ENCODE assay signal across 8 cellular contexts in the genomic region with DNA sequence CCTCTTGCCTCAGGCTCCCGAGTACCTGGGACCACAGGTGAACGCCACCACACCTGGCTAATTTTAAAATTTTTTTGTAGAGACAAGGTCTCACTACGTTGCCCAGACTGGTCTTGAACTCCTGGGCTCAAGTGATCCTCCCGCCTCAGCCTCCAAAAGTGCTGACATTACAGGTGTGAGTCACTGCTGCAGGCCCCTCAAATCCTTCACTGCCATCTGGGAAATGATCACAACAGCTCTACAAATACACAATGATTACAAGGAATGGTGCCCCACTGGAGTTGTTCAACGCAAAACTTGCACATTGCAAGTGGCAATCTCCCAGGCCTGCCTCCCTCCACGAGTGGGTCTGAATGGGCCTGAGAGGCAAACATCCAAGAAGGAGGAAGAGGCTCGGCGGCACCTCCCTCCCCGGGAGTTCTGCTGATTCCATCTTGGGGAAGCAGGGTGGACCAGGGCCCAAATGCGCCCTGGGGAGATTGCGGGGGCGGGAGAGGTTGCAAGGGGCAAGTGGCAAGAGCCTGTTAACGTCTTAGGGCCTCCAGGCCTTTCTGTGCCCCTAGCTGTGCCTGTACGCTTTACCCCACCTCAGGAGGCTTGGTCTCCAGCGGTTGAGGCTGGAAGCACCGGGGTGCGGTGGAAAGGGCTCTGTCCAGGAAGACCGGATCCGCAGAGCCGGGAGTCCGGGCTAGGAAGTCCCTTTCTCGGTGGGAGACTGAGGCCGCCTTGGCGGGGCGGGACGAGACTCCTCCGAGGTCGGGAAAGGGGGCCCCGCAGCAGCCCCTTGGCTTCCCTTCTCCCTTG. TPM values are rescaled to one million over a fixed set of nuclear protein-coding genes. Genes with fewer than 3 reads are reported as not detected.
DNase-seq lines count a peak whose midpoint lies in the region; ATAC-seq and TF ChIP-seq lines count a peak whose summit lies in the region.

No MANE protein-coding gene starts in this region.

- no peak for ATAC-seq in activated T-cell treated with anti-CD3 and anti-CD28 coated beads, Interleukin-2, amount 50 U/mL, for 4 hours
- no peak for ATAC-seq in body of pancreas
- ATAC-seq in thoracic aorta (ENCODE audit: insufficient number of reproducible peaks, low FRiP score, low read depth), result no peak
- no peak for ATAC-seq in GM18867 (IDR thresholded peaks at IDR 0.05; ENCODE audit: unreplicated experiment)

- no peak for DNase-seq in activated T-cell treated with anti-CD3 and anti-CD28 coated beads, Interleukin-2, amount 50 U/mL, for 4 hours
- no peak for DNase-seq in activated T-cell treated with anti-CD3 and anti-CD28 coated beads, Interleukin-2, amount 50 U/mL, for 1 hour
- DNase-seq in body of pancreas (peak in 1 of 4 donors; percentile 16), kidney tubule cell (ENCODE audit: low spot score) (peak; percentile 20), thoracic aorta (ENCODE audit: low spot score) (no peak), AG08396 (ENCODE audit: low spot score) (no peak), COLO668 (lab: John Stamatoyannopoulos, UW; ENCODE audit: unreplicated experiment) (no peak)

- H3K4me1 ChIP-seq in body of pancreas (peaks cover 19% of the 10 kb centered on the region), thoracic aorta (ENCODE audit: control insufficient read depth in 1 of 2, low read depth in 2 of 2) (peaks cover 19 to 49% of the 10 kb centered on the region in 2 donors)

- intact Hi-C loops in body of pancreas (cut with DNase I), result loop anchor here (10.0 kb wide), 1 partner anchor 92 kb away; no protein-coding TSS in a partner anchor

- no peaks in the 10 kb centered on the region for H3K9me3 Mint-ChIP-seq in activated T-cell treated with anti-CD3 and anti-CD28 coated beads, Interleukin-2, amount 50 U/mL, for 4 hours

- H3K4me3 ChIP-seq in body of pancreas, result no peak overlapping the region
- peak overlapping the region; percentile 83 for H3K4me3 ChIP-seq in thoracic aorta

- H3K36me3 ChIP-seq in body of pancreas (replicated peaks in 1 of 2; ENCODE audit: insufficient read depth in 1 of 2, low read depth in 2 of 2) (no peaks in the 10 kb centered on the region), thoracic aorta (no peaks in the 10 kb centered on the region)

- TF ChIP-seq CTCF in body of pancreas (IDR thresholded peaks at IDR 0.05) (no peak), thoracic aorta (IDR thresholded peaks at IDR 0.05) (no peak)

- H3K27me3 ChIP-seq in body of pancreas (peaks cover 0 to 5% of the 10 kb centered on the region in 2 donors), thoracic aorta (replicated peaks; ENCODE audit: insufficient read depth) (no peaks in the 10 kb centered on the region)

- H3K4me3 Mint-ChIP-seq in activated T-cell treated with anti-CD3 and anti-CD28 coated beads, Interleukin-2, amount 50 U/mL, for 4 hours, result peak overlapping the region; percentile 23

- no peaks in the 10 kb centered on the region for H3K27me3 Mint-ChIP-seq in activated T-cell treated with anti-CD3 and anti-CD28 coated beads, Interleukin-2, amount 50 U/mL, for 4 hours (ENCODE audit: low read depth)

- WGBS in body of pancreas, 2 donors, result 55 to 84% methylated on average over 23 to 28 of the region's 29 CpGs

- H3K9me3 ChIP-seq in body of pancreas (no peaks in the 10 kb centered on the region), thoracic aorta (no peaks in the 10 kb centered on the region)

- H3K36me3 Mint-ChIP-seq in activated T-cell treated with anti-CD3 and anti-CD28 coated beads, Interleukin-2, amount 50 U/mL, for 4 hours (ENCODE audit: insufficient read depth), result no peaks in the 10 kb centered on the region

- no peak for TF ChIP-seq POLR2A in body of pancreas (IDR thresholded peaks at IDR 0.05)

- peak overlapping the region in 3 of 4 donors; percentile 19 to 64 (median 55) for H3K27ac ChIP-seq in body of pancreas
- H3K27ac ChIP-seq in thoracic aorta, result peak overlapping the region; percentile 78 to 83

- peaks cover 25% of the 10 kb centered on the region for H3K4me1 Mint-ChIP-seq in activated T-cell treated with anti-CD3 and anti-CD28 coated beads, Interleukin-2, amount 50 U/mL, for 4 hours (ENCODE audit: low read depth)

RNA-seq across cellular contexts. Expression of a gene that starts 0.7 kb away (rescaled TPM):
- 10 to 100 TPM; 14.0 to 17.7 (median 14.7) TPM for total RNA-seq in activated T-cell treated with anti-CD3 and anti-CD28 coated beads, Interleukin-2, amount 50 U/mL, for 4 hours
- total RNA-seq in body of pancreas (100 to 1,000 TPM in 1 of 2 donors, 10 to 100 TPM in 1; 88.7 to 315 TPM), thoracic aorta (100 to 1,000 TPM; 177 to 310 TPM)

RNA-seq across cellular contexts. Expression of a gene that starts 24.9 kb away (rescaled TPM):
- 10 to 100 TPM; 10.4 to 16.4 (median 12.0) TPM for total RNA-seq in activated T-cell treated with anti-CD3 and anti-CD28 coated beads, Interleukin-2, amount 50 U/mL, for 4 hours
- total RNA-seq in body of pancreas (under 1 TPM in 1 of 2 donors, not detected in 1; 0.33 TPM), thoracic aorta (1 to 10 TPM in 1 of 2 donors, under 1 TPM in 1; 0.81 to 8.5 TPM)

RNA-seq across cellular contexts. Expression of a gene that starts 58.8 kb away (rescaled TPM):
- 1 to 10 TPM; 3.9 to 4.7 (median 4.1) TPM for total RNA-seq in activated T-cell treated with anti-CD3 and anti-CD28 coated beads, Interleukin-2, amount 50 U/mL, for 4 hours
- total RNA-seq in body of pancreas (not detected), thoracic aorta (under 1 TPM; 0.14 to 0.78 TPM)

Comparison
In these comparisons a context has a peak if more than half of its experiments do, and no peak if none do; other contexts are left out.
1. RNA of a gene that starts 0.7 kb away (total RNA-seq): 88.7 to 315 TPM in body of pancreas and 177 to 310 TPM in thoracic aorta; 14.0 to 17.7 TPM in activated T-cell treated with anti-CD3 and anti-CD28 coated beads, Interleukin-2, amount 50 U/mL, for 4 hours; every median in the first group is over 4 times any median in the second.